In genomic region chr13:44331912-44332840, GRCh38 we compare ENCODE assay signal across 8 cellular contexts. TPM values are rescaled to one million over a fixed set of nuclear protein-coding genes. Genes with fewer than 3 reads are reported as not detected.
DNase-seq lines count a peak whose midpoint lies in the region; ATAC-seq and TF ChIP-seq lines count a peak whose summit lies in the region.

No MANE protein-coding gene starts in this region.

- H3K9me3 Mint-ChIP-seq in brain: peaks cover 2 to 22% (median 13%) of the 10 kb centered on the region in 5 experiments

- H3K4me1 Mint-ChIP-seq in brain: peaks cover 44% of the 10 kb centered on the region

- H3K4me3 ChIP-seq in AG04449 (ENCODE audit: low read depth, low read length): no peak overlapping the region

- POLR2A ChIA-PET in AG04449 (lab: Yijun Ruan, JAX): interaction anchor here (0.7 to 1.3 kb wide), 2 partner anchors 86 to 103 kb away, joined by 3 read pairs; no protein-coding TSS in a partner anchor

- ATAC-seq in GM21576 (IDR thresholded peaks at IDR 0.05; ENCODE audit: unreplicated experiment): no peak

- CTCF ChIA-PET in AG04449 (lab: Yijun Ruan, JAX): interaction anchor here (1.1 to 1.4 kb wide), 3 partner anchors 9 to 331 kb away, joined by 3 read pairs; no protein-coding TSS in a partner anchor

- TF ChIP-seq CTCF in AG04449 (IDR thresholded peaks at IDR 0.05; ENCODE audit: insufficient read depth, low read length, missing control alignments): no peak
- no peak for TF ChIP-seq CTCF in brain (conservative IDR thresholded peaks at IDR 0.05)

- peak overlapping the region; percentile 74 to 97 (median 93) for H3K27ac Mint-ChIP-seq in brain

- no peaks in the 10 kb centered on the region for H3K36me3 Mint-ChIP-seq in brain

- peak overlapping the region; percentile 20 to 76 (median 57) for H3K4me3 Mint-ChIP-seq in brain

- DNase-seq in AG04449 (ENCODE audit: low read depth, low spot score) (peak; percentile 23), NCI-H1105 treated with DMSO at 0.1 percent for 48 hours (lab: John Stamatoyannopoulos, UW) (peak; percentile 51), middle frontal gyrus (ENCODE audit: extremely low spot score, low spot score) (peak; percentile 48), NCI-H2107 (lab: John Stamatoyannopoulos, UW) (no peak), mesenteric fat pad (ENCODE audit: low spot score) (no peak)
- no peak for DNase-seq in stimulated activated CD4-positive, alpha-beta T cell treated with anti-CD3 and anti-CD28 coated beads, Interleukin-4, amount 100 ng/mL, for 24 hours

- peaks cover 18% of the 10 kb centered on the region for H3K27me3 Mint-ChIP-seq in brain

RNA-seq across cellular contexts. Expression of gene SERP2, which starts 41.4 kb away (rescaled TPM):
- 33.1 TPM for polyA plus RNA-seq in brain (ENCODE audit: insufficient read depth, low read depth, low replicate concordance)
- total RNA-seq in mesenteric fat pad: 3.0 TPM

Comparison
In these comparisons a context has a peak if more than half of its experiments do, and no peak if none do; other contexts are left out.
1. DNase-seq: peak in AG04449 (single experiment), NCI-H1105 treated with DMSO at 0.1 percent for 48 hours (single experiment) and middle frontal gyrus (single experiment); none in stimulated activated CD4-positive, alpha-beta T cell treated with anti-CD3 and anti-CD28 coated beads, Interleukin-4, amount 100 ng/mL, for 24 hours (single experiment), NCI-H2107 (single experiment) and mesenteric fat pad (single experiment).